ENCODE assay signal across 11 cellular contexts in the genomic region with DNA sequence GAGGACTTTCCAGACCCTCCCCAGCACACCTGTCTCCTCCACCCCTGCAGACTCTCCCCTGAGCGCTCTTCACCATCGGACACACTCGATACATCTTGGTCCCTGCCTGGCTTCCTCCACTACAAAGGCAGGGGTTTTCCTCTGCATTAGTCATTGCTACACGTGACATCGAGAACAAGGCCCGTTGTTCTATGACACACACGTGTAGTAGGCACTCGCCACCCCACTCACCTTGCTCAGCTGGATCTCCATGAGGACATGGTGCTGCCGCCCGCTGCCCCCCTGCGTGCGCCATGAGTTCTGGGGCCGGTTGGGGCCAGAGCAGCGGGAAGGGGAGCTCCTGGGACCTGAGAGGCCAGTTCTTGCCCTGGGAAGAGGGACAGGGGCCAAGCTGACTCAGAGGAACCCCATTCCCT. TPM values are rescaled to one million over a fixed set of nuclear protein-coding genes. Genes with fewer than 3 reads are reported as not detected.
A peak's percentile ranks its signal among the peaks of the same experiment; 100 is the strongest.
DNase-seq lines count a peak whose midpoint lies in the region; ATAC-seq and TF ChIP-seq lines count a peak whose summit lies in the region.
"Had no signal": no experiment of that assay in that cellular context is flagged by ENCODE, and none has a peak within 500 bp of the region (broad histone marks: within the 10 kb centered on the region; RNA-seq: fewer than 3 reads in every experiment).

No MANE protein-coding gene starts in this region.

- dilution Hi-C loops in mammary epithelial cell (cut with HindIII; ENCODE audit: low sequenced_read_pairs) = no loop called here

- H3K27me3 ChIP-seq in mammary epithelial cell (ENCODE audit: insufficient read depth, low read length) (no peaks in the 10 kb centered on the region), PC-9 (ENCODE audit: insufficient read depth, low read depth) (no peaks in the 10 kb centered on the region)
- H3K27me3 ChIP-seq: brain microvascular endothelial cell, hepatocyte had no signal

- H4K20me1 ChIP-seq in mammary epithelial cell (ENCODE audit: insufficient read depth, low read length) (no peaks in the 10 kb centered on the region), PC-9 (ENCODE audit: insufficient read depth) (peaks cover 4% of the 10 kb centered on the region; the same call in 1 of the 2 replicates)

- WGBS in mammary epithelial cell (ENCODE audit: low coverage, missing lambda C conversion rate) = 35% methylated on average over 7 of the region's 14 CpGs

- H3K9me2 ChIP-seq in PC-9 (ENCODE audit: insufficient read depth) = no peaks in the 10 kb centered on the region

- H3F3A ChIP-seq in PC-9 (ENCODE audit: insufficient read depth, low read depth) = peaks cover 12% of the 10 kb centered on the region; the same call in 1 of the 2 replicates

- POLR2A ChIA-PET in PC-9 (lab: Charles Lee; ENCODE audit: unreplicated experiment) = no interaction called here

- H3K4me3 ChIP-seq in mammary epithelial cell (replicated peaks in 1 of 3; ENCODE audit: insufficient read depth in 1 of 3, low read depth in 2 of 3, low read length in 3 of 3) (no peak overlapping the region), PC-9 (no peak overlapping the region)
- H3K4me3 ChIP-seq: hepatocyte had no signal

- peaks cover 11% of the 10 kb centered on the region for H3K4me1 ChIP-seq in mammary epithelial cell (ENCODE audit: insufficient read depth, low read length)
- no peaks in the 10 kb centered on the region for H3K4me1 ChIP-seq in PC-9 (replicated peaks; ENCODE audit: insufficient read depth)

- H2AFZ ChIP-seq in mammary epithelial cell (ENCODE audit: low read depth, low read length) (no peak overlapping the region), PC-9 (no peak overlapping the region)
- H2AFZ ChIP-seq: hepatocyte had no signal

- no peak overlapping the region for H3K4me2 ChIP-seq in mammary epithelial cell (ENCODE audit: insufficient read depth, low read depth, low read length)
- no peak overlapping the region for H3K4me2 ChIP-seq in PC-9
- H3K4me2 ChIP-seq: hepatocyte had no signal

- no peak for ATAC-seq in HG02763 (IDR thresholded peaks at IDR 0.05; ENCODE audit: unreplicated experiment)
- ATAC-seq in GM18870 (IDR thresholded peaks at IDR 0.05; ENCODE audit: unreplicated experiment) = no peak

- H3K27ac ChIP-seq in mammary epithelial cell (ENCODE audit: insufficient read depth, low read depth, low read length) (peak overlapping the region; percentile 19), PC-9 (no peak overlapping the region)
- H3K27ac ChIP-seq: brain microvascular endothelial cell, hepatocyte had no signal

- DNase-seq in GM20000 (ENCODE audit: low spot score) (peak; percentile 80), mammary epithelial cell (peak; percentile 92), PC-9 (no peak), hippocampal formation (lab: John Stamatoyannopoulos, UW) (no peak)
- peak; percentile 64 to 71 for DNase-seq in activated CD4-positive, alpha-beta T cell treated with anti-CD3 and anti-CD28 coated beads, Interleukin-2, amount 50 U/mL, for 4 hours
- peak; percentile 60 for DNase-seq in stimulated activated CD4-positive, alpha-beta T cell treated with anti-CD3 and anti-CD28 coated beads, Interleukin-4, amount 100 ng/mL, for 1 hour
- DNase-seq: brain microvascular endothelial cell had no signal

- CTCF ChIA-PET in mammary epithelial cell (lab: Charles Lee; ENCODE audit: low non-redundant PET) (no interaction called here), PC-9 (lab: Charles Lee) (no interaction called here)

- in situ Hi-C loops in mammary epithelial cell (cut with MboI; ENCODE audit: low sequenced_read_pairs in 2 of 2) = no loop called here

- H3K9ac ChIP-seq in mammary epithelial cell (ENCODE audit: insufficient read depth, low read length) = no peak overlapping the region

- no peaks in the 10 kb centered on the region for H3K79me2 ChIP-seq in mammary epithelial cell (ENCODE audit: insufficient read depth, low read length)
- no peaks in the 10 kb centered on the region for H3K79me2 ChIP-seq in PC-9 (ENCODE audit: low read depth)
- H3K79me2 ChIP-seq: hepatocyte had no signal

- no peak for TF ChIP-seq CTCF in GM20000 (IDR thresholded peaks at IDR 0.05; ENCODE audit: extremely low read depth, missing control alignments)
- no peak for TF ChIP-seq CTCF in mammary epithelial cell (conservative IDR thresholded peaks at IDR 0.05 in 1 of 2, IDR thresholded peaks at IDR 0.05 in 1 of 2; ENCODE audit: extremely low read depth in 1 of 2, insufficient read depth in 1 of 2, low read depth in 1 of 2, low read length in 2 of 2)
- TF ChIP-seq CTCF in PC-9 (conservative IDR thresholded peaks at IDR 0.05) = no peak

- BruUV-seq in mammary epithelial cell (replicated peaks; lab: Mats Ljungman, UMichigan) = no TSS peak
- BruUV-seq in PC-9 (replicated peaks; lab: Mats Ljungman, UMichigan) = no TSS peak

- H3K36me3 ChIP-seq in mammary epithelial cell (ENCODE audit: insufficient read depth, low read length) = peaks cover 4% of the 10 kb centered on the region
- H3K36me3 ChIP-seq in PC-9 (ENCODE audit: low read depth) = peaks cover 6% of the 10 kb centered on the region; the same call in 1 of the 2 replicates

- intact Hi-C loops in mammary epithelial cell (cut with micrococcal nuclease) = no loop called here
- intact Hi-C loops in PC-9 (cut with micrococcal nuclease; ENCODE audit: unreplicated experiment) = no loop called here

- H3K9me3 ChIP-seq in mammary epithelial cell (replicated peaks; ENCODE audit: insufficient read depth, low read length) (no peaks in the 10 kb centered on the region), PC-9 (ENCODE audit: insufficient read depth, low read depth) (no peaks in the 10 kb centered on the region)

RNA-seq across cellular contexts. Expression of a gene that starts 16.7 kb away (rescaled TPM):
- total RNA-seq in mammary epithelial cell (10 to 100 TPM; 20.7 to 21.0 TPM), PC-9 (2021) (48.2 and 53.2 TPM in 2 replicates)
- 7.0 TPM for polyA plus RNA-seq in mammary epithelial cell
- 9.8 TPM for polyA minus RNA-seq in mammary epithelial cell

RNA-seq across cellular contexts. Expression of a gene that starts 21.9 kb away (rescaled TPM):
- total RNA-seq in mammary epithelial cell = 100 to 1,000 TPM in 1 of 2 donors, 10 to 100 TPM in 1; 71.2 to 172 TPM
- polyA plus RNA-seq in mammary epithelial cell = 219 TPM
- polyA minus RNA-seq in mammary epithelial cell = 255 TPM
- total RNA-seq in PC-9 (2021) = 110 and 134 TPM in 2 replicates

RNA-seq across cellular contexts. Expression of a gene that starts 24.2 kb away (rescaled TPM):
- total RNA-seq in mammary epithelial cell (10 to 100 TPM; 13.8 to 32.7 TPM), PC-9 (2021) (13.7 and 13.9 TPM in 2 replicates)
- polyA plus RNA-seq in mammary epithelial cell = 11.4 TPM
- 14.2 TPM for polyA minus RNA-seq in mammary epithelial cell

RNA-seq across cellular contexts. Expression of a gene that starts 35.4 kb away (rescaled TPM):
- total RNA-seq in mammary epithelial cell = not detected
- polyA plus RNA-seq in mammary epithelial cell = not detected
- not detected for polyA minus RNA-seq in mammary epithelial cell
- 1.0 and 2.1 TPM in 2 replicates for total RNA-seq in PC-9 (2021)
- total RNA-seq: hepatocyte, pulmonary artery endothelial cell had no signal
- polyA plus RNA-seq: hepatocyte had no signal

RNA-seq across cellular contexts. Expression of a gene that starts 55.8 kb away (rescaled TPM):
- total RNA-seq in mammary epithelial cell (10 to 100 TPM; 10.5 to 18.7 TPM), PC-9 (2021) (31.3 and 33.8 TPM in 2 replicates)
- 3.7 TPM for polyA plus RNA-seq in mammary epithelial cell
- 8.1 TPM for polyA minus RNA-seq in mammary epithelial cell

Comparison
In these comparisons a context has a peak if more than half of its experiments do, and no peak if none do; other contexts are left out.
1. DNase-seq: peak in GM20000 (single experiment), activated CD4-positive, alpha-beta T cell treated with anti-CD3 and anti-CD28 coated beads, Interleukin-2, amount 50 U/mL, for 4 hours (2 of 2), mammary epithelial cell (single experiment) and stimulated activated CD4-positive, alpha-beta T cell treated with anti-CD3 and anti-CD28 coated beads, Interleukin-4, amount 100 ng/mL, for 1 hour (single experiment); none in PC-9 (0 of 2) and hippocampal formation (0 of 2).